Comparison of ENCODE assay signal across 1 cellular context in the genomic region with DNA sequence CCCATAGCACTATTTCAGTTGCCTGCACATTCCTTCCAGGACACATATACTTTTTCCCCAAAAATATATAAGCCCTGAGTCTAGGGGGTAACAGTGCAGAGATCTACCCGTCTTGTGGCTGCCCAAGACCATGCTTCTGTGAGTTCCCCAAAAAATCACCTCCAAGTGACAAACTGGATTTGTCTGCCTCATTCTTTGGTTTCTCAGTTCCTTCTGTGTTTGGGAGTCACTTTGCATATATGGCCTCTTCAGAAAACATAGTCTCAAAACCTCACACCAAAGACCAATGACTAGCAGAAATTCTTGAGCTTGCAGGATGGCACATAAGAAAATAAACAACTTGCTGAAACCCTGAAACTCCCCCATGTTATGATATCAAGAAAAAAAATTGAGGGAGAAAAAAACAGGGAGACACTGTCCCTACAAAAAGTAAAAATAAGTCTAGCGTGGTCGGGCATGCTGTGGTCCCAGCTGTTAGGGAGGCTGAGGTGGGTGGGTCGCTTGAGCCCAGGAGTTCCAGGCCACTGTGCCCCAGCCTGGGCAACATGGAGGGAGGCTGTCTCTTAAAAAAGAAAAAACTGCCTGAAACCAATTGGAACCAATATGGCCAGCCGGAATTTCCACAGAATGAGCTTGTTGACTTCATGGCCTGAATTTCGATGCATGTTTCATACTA.
TF ChIP-seq lines count a peak whose summit lies in the region.

No MANE protein-coding gene starts in this region.

TF ChIP-seq in A549, 52 proteins besides CTCF, POLR2A, EP300 and RAD21 (continued from another document):
- no peak for TF ChIP-seq JUN (IDR thresholded peaks at IDR 0.05)
- no peak for TF ChIP-seq FOSB (CRISPR knock-in tag; IDR thresholded peaks at IDR 0.05)
- TF ChIP-seq, protein P1, sequence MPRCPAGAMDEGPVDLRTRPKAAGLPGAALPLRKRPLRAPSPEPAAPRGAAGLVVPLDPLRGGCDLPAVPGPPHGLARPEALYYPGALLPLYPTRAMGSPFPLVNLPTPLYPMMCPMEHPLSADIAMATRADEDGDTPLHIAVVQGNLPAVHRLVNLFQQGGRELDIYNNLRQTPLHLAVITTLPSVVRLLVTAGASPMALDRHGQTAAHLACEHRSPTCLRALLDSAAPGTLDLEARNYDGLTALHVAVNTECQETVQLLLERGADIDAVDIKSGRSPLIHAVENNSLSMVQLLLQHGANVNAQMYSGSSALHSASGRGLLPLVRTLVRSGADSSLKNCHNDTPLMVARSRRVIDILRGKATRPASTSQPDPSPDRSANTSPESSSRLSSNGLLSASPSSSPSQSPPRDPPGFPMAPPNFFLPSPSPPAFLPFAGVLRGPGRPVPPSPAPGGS (IDR thresholded peaks at IDR 0.05) = no peak
- no peak for TF ChIP-seq JUNB (IDR thresholded peaks at IDR 0.05)
- TF ChIP-seq, protein P2, sequence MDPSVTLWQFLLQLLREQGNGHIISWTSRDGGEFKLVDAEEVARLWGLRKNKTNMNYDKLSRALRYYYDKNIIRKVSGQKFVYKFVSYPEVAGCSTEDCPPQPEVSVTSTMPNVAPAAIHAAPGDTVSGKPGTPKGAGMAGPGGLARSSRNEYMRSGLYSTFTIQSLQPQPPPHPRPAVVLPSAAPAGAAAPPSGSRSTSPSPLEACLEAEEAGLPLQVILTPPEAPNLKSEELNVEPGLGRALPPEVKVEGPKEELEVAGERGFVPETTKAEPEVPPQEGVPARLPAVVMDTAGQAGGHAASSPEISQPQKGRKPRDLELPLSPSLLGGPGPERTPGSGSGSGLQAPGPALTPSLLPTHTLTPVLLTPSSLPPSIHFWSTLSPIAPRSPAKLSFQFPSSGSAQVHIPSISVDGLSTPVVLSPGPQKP (IDR thresholded peaks at IDR 0.05; ENCODE audit: low read depth, low read length) = no peak
